ENCODE assay signal across 17 cellular contexts in the genomic region with DNA sequence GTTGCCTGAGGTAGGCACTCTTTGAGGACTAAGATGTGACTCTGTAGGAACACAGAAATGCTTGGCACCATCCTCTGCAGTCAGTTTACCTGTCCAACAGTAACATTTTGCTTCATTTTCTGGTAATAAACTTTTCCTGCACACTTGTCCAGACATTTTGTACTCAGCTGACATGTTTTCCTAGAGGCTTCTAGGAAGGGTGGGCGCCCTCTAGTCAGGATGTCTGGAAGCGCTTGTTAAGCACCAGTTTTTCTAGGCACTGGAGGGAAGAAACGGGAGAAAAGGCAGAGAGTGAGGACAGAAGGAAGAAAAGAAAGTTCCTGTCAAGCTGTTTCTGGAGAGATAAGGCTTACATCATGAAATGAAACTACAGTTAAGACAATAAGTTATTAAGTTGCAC. TPM values are rescaled to one million over a fixed set of nuclear protein-coding genes. Genes with fewer than 3 reads are reported as not detected.
DNase-seq lines count a peak whose midpoint lies in the region; ATAC-seq and TF ChIP-seq lines count a peak whose summit lies in the region.
"Had no signal": no experiment of that assay in that cellular context is flagged by ENCODE, and none has a peak within 500 bp of the region (broad histone marks: within the 10 kb centered on the region; RNA-seq: fewer than 3 reads in every experiment).

No MANE protein-coding gene starts in this region.

- no peak overlapping the region for H4K5ac ChIP-seq in IMR-90 (ENCODE audit: low read depth, low read length)

- H3K4me1 Mint-ChIP-seq in naive thymus-derived CD4-positive, alpha-beta T cell, result peaks cover 0 to 1% (median 0%) of the 10 kb centered on the region in 7 donors

- dilution Hi-C loops in IMR-90 (cut with HindIII; ENCODE audit: low sequenced_read_pairs, unreplicated experiment), result no loop called here

- no peak overlapping the region for H3K18ac ChIP-seq in IMR-90 (ENCODE audit: low read depth, low read length)

- no CpG with 5 or more reads among the region's 3 CpGs for WGBS in IMR-90 (ENCODE audit: extremely low coverage in 2 of 2, insufficient read length in 1 of 2), 2 experiments

- no peak overlapping the region for H3K27ac Mint-ChIP-seq in naive thymus-derived CD4-positive, alpha-beta T cell

- H4K8ac ChIP-seq in IMR-90 (ENCODE audit: low read depth in 2 of 2, low read length in 2 of 2), result no peak overlapping the region

- H3K27me3 ChIP-seq in IMR-90 (ENCODE audit: control insufficient read depth, insufficient read depth, low read length), result peaks cover 3% of the 10 kb centered on the region; the same call in 1 of the 2 replicates
- H3K27me3 ChIP-seq in WERI-Rb-1 (ENCODE audit: insufficient read depth, low read depth, severe bottlenecking), result no peaks in the 10 kb centered on the region
- H3K27me3 ChIP-seq in naive thymus-derived CD4-positive, alpha-beta T cell (ENCODE audit: control insufficient read depth in 2 of 2, insufficient read depth in 2 of 2, low read length in 2 of 2), result peaks cover 0 to 3% of the 10 kb centered on the region in 2 donors
- H3K27me3 ChIP-seq: breast epithelium, testis had no signal

- no peak overlapping the region for H2BK5ac ChIP-seq in IMR-90 (ENCODE audit: low read depth, low read length, poor library complexity, severe bottlenecking)

- TF ChIP-seq CTCF in IMR-90 (conservative IDR thresholded peaks at IDR 0.05; ENCODE audit: low read depth, low read length) (0 out of 2 replicates have a peak, but pooled peaks have one; percentile 18), WERI-Rb-1 (IDR thresholded peaks at IDR 0.05; ENCODE audit: low read depth, low read length) (peak; percentile 27; the same call in 1 of the 2 replicates), coronary artery (IDR thresholded peaks at IDR 0.05) (no peak)

- no TSS peak for BruUV-seq in IMR-90 (replicated peaks; lab: Mats Ljungman, UMichigan)

- no peak overlapping the region for H2AFZ ChIP-seq in IMR-90 (replicated peaks; ENCODE audit: low read length, poor library complexity)

- no peaks in the 10 kb centered on the region for H3K4me1 ChIP-seq in IMR-90 (ENCODE audit: control insufficient read depth, insufficient read depth, low read length)
- no peaks in the 10 kb centered on the region for H3K4me1 ChIP-seq in naive thymus-derived CD4-positive, alpha-beta T cell (ENCODE audit: control insufficient read depth in 2 of 2, insufficient read depth in 2 of 2, low read length in 2 of 2)
- H3K4me1 ChIP-seq: breast epithelium, Caco-2, testis had no signal

- ATAC-seq in IMR-90 (ENCODE audit: low read depth) (no peak), GM21423 (IDR thresholded peaks at IDR 0.05; ENCODE audit: unreplicated experiment) (no peak)
- no peak for ATAC-seq in naive thymus-derived CD4-positive, alpha-beta T cell

- POLR2A ChIA-PET in IMR-90 (lab: Charles Lee; ENCODE audit: unreplicated experiment), result no interaction called here
- POLR2A ChIA-PET in naive thymus-derived CD4-positive, alpha-beta T cell (lab: Charles Lee), result no interaction called here

- H3K27ac ChIP-seq in IMR-90 (ENCODE audit: insufficient read depth, low read length) (no peak overlapping the region), WERI-Rb-1 (no peak overlapping the region), coronary artery (no peak overlapping the region)
- H3K27ac ChIP-seq in naive thymus-derived CD4-positive, alpha-beta T cell (ENCODE audit: low read depth, low read length), result no peak overlapping the region
- H3K27ac ChIP-seq: breast epithelium, epithelial cell of prostate, testis had no signal

- no peak overlapping the region for H3K4me3 Mint-ChIP-seq in naive thymus-derived CD4-positive, alpha-beta T cell

- no peaks in the 10 kb centered on the region for H3K36me3 Mint-ChIP-seq in naive thymus-derived CD4-positive, alpha-beta T cell

- H2BK15ac ChIP-seq in IMR-90 (ENCODE audit: low read depth, low read length), result no peak overlapping the region

- H3K4me3 ChIP-seq in IMR-90 (ENCODE audit: insufficient read depth, low read depth, low read length) (no peak overlapping the region), WERI-Rb-1 (ENCODE audit: low read depth, low read length) (no peak overlapping the region), coronary artery (no peak overlapping the region)
- no peak overlapping the region for H3K4me3 ChIP-seq in naive thymus-derived CD4-positive, alpha-beta T cell (ENCODE audit: low read length)
- H3K4me3 ChIP-seq: breast epithelium, testis had no signal

- no peak for TF ChIP-seq RAD21 in IMR-90 (IDR thresholded peaks at IDR 0.05; ENCODE audit: low read length)

- H3K36me3 ChIP-seq in IMR-90 (ENCODE audit: control insufficient read depth, insufficient read depth, low read length), result no peaks in the 10 kb centered on the region
- no peaks in the 10 kb centered on the region for H3K36me3 ChIP-seq in WERI-Rb-1
- H3K36me3 ChIP-seq in naive thymus-derived CD4-positive, alpha-beta T cell (ENCODE audit: control insufficient read depth in 2 of 3, insufficient read depth in 3 of 3, low read length in 3 of 3), result no peaks in the 10 kb centered on the region
- H3K36me3 ChIP-seq: breast epithelium had no signal

- in situ Hi-C loops in IMR-90 (cut with MboI; ENCODE audit: low sequenced_read_pairs), result no loop called here

- no peak overlapping the region for H2BK120ac ChIP-seq in IMR-90 (ENCODE audit: low read depth, low read length)

- no peak overlapping the region for H2BK20ac ChIP-seq in IMR-90 (ENCODE audit: low read depth, low read length)

- TF ChIP-seq POLR2A in IMR-90 (IDR thresholded peaks at IDR 0.05; ENCODE audit: low read depth, low read length), result no peak

- H3K79me1 ChIP-seq in IMR-90 (ENCODE audit: low read depth in 1 of 2, low read length in 2 of 2), result no peaks in the 10 kb centered on the region

- no peak overlapping the region for H4K91ac ChIP-seq in IMR-90 (ENCODE audit: insufficient read depth, low read depth, low read length)

- no peak overlapping the region for H3K9ac ChIP-seq in IMR-90 (ENCODE audit: low read depth, low read length)

- no peak overlapping the region for H3K23ac ChIP-seq in IMR-90 (ENCODE audit: low read depth, low read length)

- H3K4ac ChIP-seq in IMR-90 (ENCODE audit: low read depth, low read length), result no peak overlapping the region

- H3K27me3 Mint-ChIP-seq in naive thymus-derived CD4-positive, alpha-beta T cell, result peaks cover under 1 to 17% (median 7%) of the 10 kb centered on the region in 5 donors

- no peaks in the 10 kb centered on the region for H3K9me1 ChIP-seq in IMR-90 (ENCODE audit: insufficient read depth, low read length)

- peaks cover 0 to 5% (median 0%) of the 10 kb centered on the region in 11 donors for H3K9me3 Mint-ChIP-seq in naive thymus-derived CD4-positive, alpha-beta T cell

- no peak overlapping the region for H2AK9ac ChIP-seq in IMR-90 (replicated peaks; ENCODE audit: low read depth, low read length, poor library complexity)

- no peak overlapping the region for H3K4me2 ChIP-seq in IMR-90 (ENCODE audit: low read depth, low read length)

- H2AK5ac ChIP-seq in IMR-90 (ENCODE audit: low read depth, low read length), result no peak overlapping the region

- DNase-seq in Daoy (ENCODE audit: low read depth) (peak; percentile 13), IMR-90 (no peak), WERI-Rb-1 (peak; percentile 45), lung microvascular endothelial cell (ENCODE audit: low read depth in 2 of 2) (peak; percentile 7 to 9), coronary artery (ENCODE audit: low spot score) (no peak), HuH-7.5 (ENCODE audit: low spot score) (no peak)
- DNase-seq in naive thymus-derived CD4-positive, alpha-beta T cell, result no peak
- DNase-seq: activated naive CD4-positive, alpha-beta T cell; Caco-2; mammary epithelial cell; MV-4-11; NCI-H345; T-helper 9 cell; testis had no signal

- H4K20me1 ChIP-seq in IMR-90 (ENCODE audit: insufficient read depth, low read length), result no peaks in the 10 kb centered on the region

- no peak overlapping the region for H3K14ac ChIP-seq in IMR-90 (replicated peaks; ENCODE audit: low read depth, low read length)

- intact Hi-C loops in IMR-90 (cut with micrococcal nuclease), result no loop called here
- intact Hi-C loops in naive thymus-derived CD4-positive, alpha-beta T cell (cut with micrococcal nuclease), result no loop called here

- CTCF ChIA-PET in IMR-90 (lab: Yijun Ruan, JAX), result no interaction called here
- CTCF ChIA-PET in naive thymus-derived CD4-positive, alpha-beta T cell (lab: Charles Lee), result no interaction called here

- H3K9me3 ChIP-seq in IMR-90 (ENCODE audit: control insufficient read depth, insufficient read depth, low read length), result no peaks in the 10 kb centered on the region
- no peaks in the 10 kb centered on the region for H3K9me3 ChIP-seq in WERI-Rb-1 (ENCODE audit: severe bottlenecking)
- no peaks in the 10 kb centered on the region for H3K9me3 ChIP-seq in naive thymus-derived CD4-positive, alpha-beta T cell (ENCODE audit: control insufficient read depth in 2 of 3, low read length in 3 of 3)
- H3K9me3 ChIP-seq: breast epithelium, Caco-2, testis had no signal

- no peak overlapping the region for H3K56ac ChIP-seq in IMR-90 (ENCODE audit: extremely low read depth, insufficient read depth, low read length)

TF ChIP-seq in IMR-90, 13 proteins besides CTCF, POLR2A, EP300 and RAD21 (continues in another document):
- TF ChIP-seq FOS (IDR thresholded peaks at IDR 0.05; ENCODE audit: low read depth, low read length) (no peak), CHD1 (IDR thresholded peaks at IDR 0.05; ENCODE audit: low read depth, low read length) (no peak), NFE2L2 (IDR thresholded peaks at IDR 0.05; ENCODE audit: low read depth, low read length) (no peak), BHLHE40 (IDR thresholded peaks at IDR 0.05; ENCODE audit: low read depth, low read length) (no peak), MXI1 (IDR thresholded peaks at IDR 0.05; ENCODE audit: borderline replicate concordance, low read depth, low read length) (no peak), RCOR1 (IDR thresholded peaks at IDR 0.05; ENCODE audit: insufficient replicate concordance, low read length) (no peak), MAZ (IDR thresholded peaks at IDR 0.05; ENCODE audit: borderline replicate concordance, low read depth, low read length) (no peak)

RNA-seq across cellular contexts. Expression of gene TNFRSF21, which starts 42.5 kb away (rescaled TPM):
- total RNA-seq in Daoy (2014; rRNA removed; shearing (Covaris generic)), result 38.7 and 39.3 TPM in 2 replicates
- total RNA-seq in IMR-90 (2012; rRNA removed) (2.5 and 2.9 TPM in 2 replicates), lung microvascular endothelial cell (49.6 and 51.9 TPM in 2 replicates)
- 6.1 and 6.9 TPM in 2 replicates for polyA plus RNA-seq in IMR-90 (2012; rRNA removed)
- polyA plus RNA-seq in IMR-90 (2012; cell fraction: cytosol; rRNA removed), result 6.0 and 6.7 TPM in 2 replicates
- polyA plus RNA-seq in IMR-90 (2012; cell fraction: nucleus; rRNA removed; ENCODE audit: low replicate concordance), result 1.9 and 2.4 TPM in 2 replicates
- 1 to 10 TPM in 2 of 5 experiments, under 1 TPM in 3; 0.27 to 2.4 (median 0.44) TPM for total RNA-seq in naive thymus-derived CD4-positive, alpha-beta T cell
- polyA plus RNA-seq in naive thymus-derived CD4-positive, alpha-beta T cell, result not detected

Comparison
In these comparisons a context has a peak if more than half of its experiments do, and no peak if none do; other contexts are left out.
1. DNase-seq: peak in Daoy (single experiment), WERI-Rb-1 (single experiment) and lung microvascular endothelial cell (2 of 2); none in IMR-90 (single experiment), naive thymus-derived CD4-positive, alpha-beta T cell (0 of 9), coronary artery (single experiment) and HuH-7.5 (single experiment).
2. RNA of gene TNFRSF21, which starts 42.5 kb away (total RNA-seq): 49.6 to 51.9 TPM in lung microvascular endothelial cell and 38.7 to 39.3 TPM in Daoy; 2.5 to 2.9 TPM in IMR-90 and 0.27 to 2.4 TPM in naive thymus-derived CD4-positive, alpha-beta T cell; every median in the first group is over 10 times any median in the second.